Comparison of ENCODE assay signal across 18 cellular contexts in the genomic region with DNA sequence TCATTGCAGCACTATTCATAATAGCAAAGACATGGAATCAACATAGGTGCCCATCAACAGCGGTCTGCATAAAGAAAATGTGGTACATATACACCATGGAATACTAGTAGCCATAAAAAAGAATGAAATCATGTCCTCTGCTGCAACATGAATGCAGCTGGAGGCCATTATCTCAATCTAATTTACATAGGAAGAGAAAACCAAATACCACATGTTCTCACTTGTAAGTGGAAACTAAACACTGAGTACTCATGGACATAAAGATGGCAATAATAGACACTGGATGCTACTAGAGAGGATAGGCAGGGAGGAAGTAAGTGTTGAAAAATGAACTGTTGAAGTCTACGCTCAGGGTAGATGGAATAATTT.
A peak's percentile ranks its signal among the peaks of the same experiment; 100 is the strongest.
DNase-seq lines count a peak whose midpoint lies in the region; ATAC-seq and TF ChIP-seq lines count a peak whose summit lies in the region.
"Had no signal": no experiment of that assay in that cellular context is flagged by ENCODE, and none has a peak within 500 bp of the region (broad histone marks: within the 10 kb centered on the region; RNA-seq: fewer than 3 reads in every experiment).

No MANE protein-coding gene starts in this region.

- H3K36me3 ChIP-seq in GM23338 (ENCODE audit: insufficient read depth) (no peaks in the 10 kb centered on the region), brain microvascular endothelial cell (replicated peaks) (no peaks in the 10 kb centered on the region)

- no peaks in the 10 kb centered on the region for H3K36me3 Mint-ChIP-seq in GM23338 (ENCODE audit: low read depth)
- H3K36me3 Mint-ChIP-seq in nephron (ENCODE audit: low read depth) = no peaks in the 10 kb centered on the region
- H3K36me3 Mint-ChIP-seq: naive B cell had no signal

- no peaks in the 10 kb centered on the region for H3K4me1 ChIP-seq in GM23338 (ENCODE audit: insufficient read depth)
- H3K4me1 ChIP-seq: body of pancreas had no signal

- no peak for ATAC-seq in GM23338

- no peaks in the 10 kb centered on the region for H3K79me2 ChIP-seq in GM23338 (replicated peaks; ENCODE audit: insufficient read depth)

- H4K20me1 ChIP-seq in GM23338 (replicated peaks; ENCODE audit: insufficient read depth) = no peaks in the 10 kb centered on the region

- no peaks in the 10 kb centered on the region for H3K9me3 Mint-ChIP-seq in GM23338
- H3K9me3 Mint-ChIP-seq in nephron = peaks cover 26% of the 10 kb centered on the region

- no peaks in the 10 kb centered on the region for H3K9me2 ChIP-seq in GM23338 (ENCODE audit: insufficient read depth)

- no peaks in the 10 kb centered on the region for H3F3A ChIP-seq in GM23338 (replicated peaks; ENCODE audit: low read depth)

- no peak overlapping the region for H3K4me2 ChIP-seq in GM23338

- H3K4me1 Mint-ChIP-seq in GM23338 (no peaks in the 10 kb centered on the region), nephron (peaks cover 14% of the 10 kb centered on the region)
- H3K4me1 Mint-ChIP-seq: activated CD4-positive, alpha-beta T cell treated with anti-CD3 and anti-CD28 coated beads, Interleukin-2, amount 10 ng/mL, durations not matched to agents 7 days and 5 days; B cell; naive B cell had no signal

- DNase-seq in GM23338 (ENCODE audit: low spot score) (no peak), NCI-H526 treated with DMSO at 0.1 percent for 48 hours (lab: John Stamatoyannopoulos, UW) (peak; percentile 8), brain microvascular endothelial cell (no peak), NCI-H524 treated with DMSO at 0.1 percent for 48 hours (lab: John Stamatoyannopoulos, UW) (no peak), CD1c-positive myeloid dendritic cell (ENCODE audit: extremely low spot score) (no peak), HK-2 (ENCODE audit: unreplicated experiment) (no peak)
- DNase-seq in stimulated activated CD4-positive, alpha-beta T cell treated with anti-CD3 and anti-CD28 coated beads, Interleukin-12 subunit alpha, Interleukin-12 subunit beta, amount 100 ng/mL, for 4 hours = no peak
- DNase-seq: activated CD4-positive, alpha-beta T cell treated with anti-CD3 and anti-CD28 coated beads, Interleukin-2, amount 10 ng/mL, durations not matched to agents 7 days and 5 days; activated naive CD4-positive, alpha-beta T cell treated with anti-CD3 and anti-CD28 coated beads, Interleukin-2, amount 50 U/mL, for 16 hours; body of pancreas; DMS 273 treated with DMSO at 0.1 percent for 48 hours; KG1; naive B cell; NCI-H1694; NCI-H82 had no signal

- no peaks in the 10 kb centered on the region for H3K27me3 Mint-ChIP-seq in GM23338 (ENCODE audit: insufficient read depth, low read depth, poor library complexity)
- H3K27me3 Mint-ChIP-seq in nephron (ENCODE audit: low read depth) = no peaks in the 10 kb centered on the region
- H3K27me3 Mint-ChIP-seq: activated CD4-positive, alpha-beta T cell treated with anti-CD3 and anti-CD28 coated beads, Interleukin-2, amount 10 ng/mL, durations not matched to agents 7 days and 5 days; B cell; naive B cell had no signal

- no peak overlapping the region for H3K4me3 ChIP-seq in GM23338
- H3K4me3 ChIP-seq in brain microvascular endothelial cell (ENCODE audit: low read depth, low read length) = no peak overlapping the region
- H3K4me3 ChIP-seq: body of pancreas had no signal

- no peak overlapping the region for H3K27ac Mint-ChIP-seq in GM23338
- H3K27ac Mint-ChIP-seq in nephron = peak overlapping the region in 2 of 3 experiments; percentile 74 to 81
- H3K27ac Mint-ChIP-seq: activated CD4-positive, alpha-beta T cell treated with anti-CD3 and anti-CD28 coated beads, Interleukin-2, amount 10 ng/mL, durations not matched to agents 7 days and 5 days; B cell; naive B cell had no signal

- 0 out of 2 replicates have a peak overlapping the region, but pooled peaks have one; percentile 5 for H2AFZ ChIP-seq in GM23338

- no peak for TF ChIP-seq CTCF in GM23338 (conservative IDR thresholded peaks at IDR 0.05; ENCODE audit: low read depth in 2 of 2)
- TF ChIP-seq CTCF in brain microvascular endothelial cell (IDR thresholded peaks at IDR 0.05; ENCODE audit: low read depth, low read length, missing control alignments) = no peak
- no peak for TF ChIP-seq CTCF in nephron (IDR thresholded peaks at IDR 0.05; ENCODE audit: unreplicated experiment in 3 of 3)

- H3K27ac ChIP-seq in GM23338 (ENCODE audit: low read depth) (no peak overlapping the region), brain microvascular endothelial cell (peak overlapping the region; percentile 60)
- H3K27ac ChIP-seq: body of pancreas, HL-60 had no signal

- no peaks in the 10 kb centered on the region for H3K27me3 ChIP-seq in GM23338 (ENCODE audit: insufficient read depth)
- H3K27me3 ChIP-seq in brain microvascular endothelial cell (replicated peaks) = no peaks in the 10 kb centered on the region
- H3K27me3 ChIP-seq: body of pancreas had no signal

- H3K4me3 Mint-ChIP-seq in GM23338 = no peak overlapping the region
- H3K4me3 Mint-ChIP-seq in nephron = no peak overlapping the region
- H3K4me3 Mint-ChIP-seq: activated CD4-positive, alpha-beta T cell treated with anti-CD3 and anti-CD28 coated beads, Interleukin-2, amount 10 ng/mL, durations not matched to agents 7 days and 5 days; B cell; naive B cell had no signal

- in situ Hi-C loops in brain microvascular endothelial cell (cut with HindIII; ENCODE audit: low pct_ligation_motif_present, low sequenced_read_pairs) = no loop called here

TF ChIP-seq in GM23338, 12 proteins besides CTCF, POLR2A, EP300 and RAD21 (continues in another document):
- TF ChIP-seq, protein P1, sequence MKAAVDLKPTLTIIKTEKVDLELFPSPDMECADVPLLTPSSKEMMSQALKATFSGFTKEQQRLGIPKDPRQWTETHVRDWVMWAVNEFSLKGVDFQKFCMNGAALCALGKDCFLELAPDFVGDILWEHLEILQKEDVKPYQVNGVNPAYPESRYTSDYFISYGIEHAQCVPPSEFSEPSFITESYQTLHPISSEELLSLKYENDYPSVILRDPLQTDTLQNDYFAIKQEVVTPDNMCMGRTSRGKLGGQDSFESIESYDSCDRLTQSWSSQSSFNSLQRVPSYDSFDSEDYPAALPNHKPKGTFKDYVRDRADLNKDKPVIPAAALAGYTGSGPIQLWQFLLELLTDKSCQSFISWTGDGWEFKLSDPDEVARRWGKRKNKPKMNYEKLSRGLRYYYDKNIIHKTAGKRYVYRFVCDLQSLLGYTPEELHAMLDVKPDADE (IDR thresholded peaks at IDR 0.05) = no peak
- TF ChIP-seq NANOG (IDR thresholded peaks at IDR 0.05; ENCODE audit: borderline replicate concordance) = no peak
- no peak for TF ChIP-seq STAT1 (IDR thresholded peaks at IDR 0.05; ENCODE audit: unreplicated experiment)
- no peak for TF ChIP-seq JUNB (IDR thresholded peaks at IDR 0.05; ENCODE audit: unreplicated experiment)
- TF ChIP-seq, protein P2, sequence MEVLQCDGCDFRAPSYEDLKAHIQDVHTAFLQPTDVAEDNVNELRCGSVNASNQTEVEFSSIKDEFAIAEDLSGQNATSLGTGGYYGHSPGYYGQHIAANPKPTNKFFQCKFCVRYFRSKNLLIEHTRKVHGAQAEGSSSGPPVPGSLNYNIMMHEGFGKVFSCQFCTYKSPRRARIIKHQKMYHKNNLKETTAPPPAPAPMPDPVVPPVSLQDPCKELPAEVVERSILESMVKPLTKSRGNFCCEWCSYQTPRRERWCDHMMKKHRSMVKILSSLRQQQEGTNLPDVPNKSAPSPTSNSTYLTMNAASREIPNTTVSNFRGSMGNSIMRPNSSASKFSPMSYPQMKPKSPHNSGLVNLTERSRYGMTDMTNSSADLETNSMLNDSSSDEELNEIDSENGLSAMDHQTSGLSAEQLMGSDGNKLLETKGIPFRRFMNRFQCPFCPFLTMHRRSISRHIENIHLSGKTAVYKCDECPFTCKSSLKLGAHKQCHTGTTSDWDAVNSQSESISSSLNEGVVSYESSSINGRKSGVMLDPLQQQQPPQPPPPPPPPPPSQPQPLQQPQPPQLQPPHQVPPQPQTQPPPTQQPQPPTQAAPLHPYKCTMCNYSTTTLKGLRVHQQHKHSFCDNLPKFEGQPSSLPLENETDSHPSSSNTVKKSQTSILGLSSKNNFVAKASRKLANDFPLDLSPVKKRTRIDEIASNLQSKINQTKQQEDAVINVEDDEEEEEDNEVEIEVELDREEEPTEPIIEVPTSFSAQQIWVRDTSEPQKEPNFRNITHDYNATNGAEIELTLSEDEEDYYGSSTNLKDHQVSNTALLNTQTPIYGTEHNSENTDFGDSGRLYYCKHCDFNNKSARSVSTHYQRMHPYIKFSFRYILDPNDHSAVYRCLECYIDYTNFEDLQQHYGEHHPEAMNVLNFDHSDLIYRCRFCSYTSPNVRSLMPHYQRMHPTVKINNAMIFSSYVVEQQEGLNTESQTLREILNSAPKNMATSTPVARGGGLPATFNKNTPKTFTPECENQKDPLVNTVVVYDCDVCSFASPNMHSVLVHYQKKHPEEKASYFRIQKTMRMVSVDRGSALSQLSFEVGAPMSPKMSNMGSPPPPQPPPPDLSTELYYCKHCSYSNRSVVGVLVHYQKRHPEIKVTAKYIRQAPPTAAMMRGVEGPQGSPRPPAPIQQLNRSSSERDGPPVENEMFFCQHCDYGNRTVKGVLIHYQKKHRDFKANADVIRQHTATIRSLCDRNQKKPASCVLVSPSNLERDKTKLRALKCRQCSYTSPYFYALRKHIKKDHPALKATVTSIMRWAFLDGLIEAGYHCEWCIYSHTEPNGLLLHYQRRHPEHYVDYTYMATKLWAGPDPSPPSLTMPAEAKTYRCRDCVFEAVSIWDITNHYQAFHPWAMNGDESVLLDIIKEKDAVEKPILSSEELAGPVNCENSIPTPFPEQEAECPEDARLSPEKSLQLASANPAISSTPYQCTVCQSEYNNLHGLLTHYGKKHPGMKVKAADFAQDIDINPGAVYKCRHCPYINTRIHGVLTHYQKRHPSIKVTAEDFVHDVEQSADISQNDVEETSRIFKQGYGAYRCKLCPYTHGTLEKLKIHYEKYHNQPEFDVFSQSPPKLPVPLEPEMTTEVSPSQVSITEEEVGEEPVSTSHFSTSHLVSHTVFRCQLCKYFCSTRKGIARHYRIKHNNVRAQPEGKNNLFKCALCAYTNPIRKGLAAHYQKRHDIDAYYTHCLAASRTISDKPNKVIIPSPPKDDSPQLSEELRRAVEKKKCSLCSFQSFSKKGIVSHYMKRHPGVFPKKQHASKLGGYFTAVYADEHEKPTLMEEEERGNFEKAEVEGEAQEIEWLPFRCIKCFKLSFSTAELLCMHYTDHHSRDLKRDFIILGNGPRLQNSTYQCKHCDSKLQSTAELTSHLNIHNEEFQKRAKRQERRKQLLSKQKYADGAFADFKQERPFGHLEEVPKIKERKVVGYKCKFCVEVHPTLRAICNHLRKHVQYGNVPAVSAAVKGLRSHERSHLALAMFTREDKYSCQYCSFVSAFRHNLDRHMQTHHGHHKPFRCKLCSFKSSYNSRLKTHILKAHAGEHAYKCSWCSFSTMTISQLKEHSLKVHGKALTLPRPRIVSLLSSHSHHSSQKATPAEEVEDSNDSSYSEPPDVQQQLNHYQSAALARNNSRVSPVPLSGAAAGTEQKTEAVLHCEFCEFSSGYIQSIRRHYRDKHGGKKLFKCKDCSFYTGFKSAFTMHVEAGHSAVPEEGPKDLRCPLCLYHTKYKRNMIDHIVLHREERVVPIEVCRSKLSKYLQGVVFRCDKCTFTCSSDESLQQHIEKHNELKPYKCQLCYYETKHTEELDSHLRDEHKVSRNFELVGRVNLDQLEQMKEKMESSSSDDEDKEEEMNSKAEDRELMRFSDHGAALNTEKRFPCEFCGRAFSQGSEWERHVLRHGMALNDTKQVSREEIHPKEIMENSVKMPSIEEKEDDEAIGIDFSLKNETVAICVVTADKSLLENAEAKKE (CRISPR knock-in tag; IDR thresholded peaks at IDR 0.05) = no peak
